In genomic region chr4:180057198-180057821, GRCh38 we compare ENCODE assay signal across 9 cellular contexts.
DNase-seq lines count a peak whose midpoint lies in the region; ATAC-seq, FAIRE-seq and TF ChIP-seq lines count a peak whose summit lies in the region.
"Had no signal": no experiment of that assay in that cellular context is flagged by ENCODE, and none has a peak within 500 bp of the region (broad histone marks: within the 10 kb centered on the region; RNA-seq: fewer than 3 reads in every experiment).

No MANE protein-coding gene starts in this region.

- H3K27ac ChIP-seq in pancreas, result peak overlapping the region in 2 of 4 donors; percentile 71 to 73

- H3K9me3 ChIP-seq in pancreas, result no peaks in the 10 kb centered on the region

- peak; percentile 50 for DNase-seq in MV-4-11 (lab: John Stamatoyannopoulos, UW)
- peak; percentile 27 for DNase-seq in cerebellum (ENCODE audit: low spot score)
- no peak for DNase-seq in pancreas
- no peak for DNase-seq in activated gamma-delta T cell treated with Interleukin-2 at 50 U/mL for 16 hours
- DNase-seq in stimulated activated CD4-positive, alpha-beta T cell treated with anti-CD3 and anti-CD28 coated beads, Interleukin-4, amount 100 ng/mL, for 24 hours, result no peak
- DNase-seq: SW 1271 had no signal

- TF ChIP-seq CTCF in GM12874 (IDR thresholded peaks at IDR 0.05; ENCODE audit: insufficient read depth, low read depth, low read length) (0 out of 2 replicates have a peak, but pooled peaks have one; percentile 14), pancreas (IDR thresholded peaks at IDR 0.05) (peak in 1 of 4 donors; percentile 6)

- H3K4me1 ChIP-seq in pancreas, result no peaks in the 10 kb centered on the region

- H3K36me3 ChIP-seq in pancreas, result no peaks in the 10 kb centered on the region

- ATAC-seq in pancreas (peak in 3 of 4 donors; percentile 18 to 41 (median 39)), GM21447 (IDR thresholded peaks at IDR 0.05; ENCODE audit: unreplicated experiment) (no peak)

- 4 to 5% methylated on average over 8 of the region's 8 CpGs for WGBS in pancreas, 2 donors

- H3K4me3 ChIP-seq in pancreas, result peak overlapping the region in 2 of 4 donors; percentile 53 to 68

- H3K27me3 ChIP-seq in pancreas, result peaks cover 0 to 17% (median 2%) of the 10 kb centered on the region in 4 donors

- intact Hi-C loops in pancreas (cut with DNase I), result no loop called here

- no peak for FAIRE-seq in pancreas (lab: Jason Lieb, UNC)
- FAIRE-seq: endothelial cell of umbilical vein had no signal

Comparison
In these comparisons a context has a peak if more than half of its experiments do, and no peak if none do; other contexts are left out.
1. DNase-seq: peak in MV-4-11 (single experiment) and cerebellum (single experiment); none in pancreas (0 of 6), activated gamma-delta T cell treated with Interleukin-2 at 50 U/mL for 16 hours (single experiment) and stimulated activated CD4-positive, alpha-beta T cell treated with anti-CD3 and anti-CD28 coated beads, Interleukin-4, amount 100 ng/mL, for 24 hours (single experiment).